Comparison of ENCODE assay signal across 25 cellular contexts in the genomic region with DNA sequence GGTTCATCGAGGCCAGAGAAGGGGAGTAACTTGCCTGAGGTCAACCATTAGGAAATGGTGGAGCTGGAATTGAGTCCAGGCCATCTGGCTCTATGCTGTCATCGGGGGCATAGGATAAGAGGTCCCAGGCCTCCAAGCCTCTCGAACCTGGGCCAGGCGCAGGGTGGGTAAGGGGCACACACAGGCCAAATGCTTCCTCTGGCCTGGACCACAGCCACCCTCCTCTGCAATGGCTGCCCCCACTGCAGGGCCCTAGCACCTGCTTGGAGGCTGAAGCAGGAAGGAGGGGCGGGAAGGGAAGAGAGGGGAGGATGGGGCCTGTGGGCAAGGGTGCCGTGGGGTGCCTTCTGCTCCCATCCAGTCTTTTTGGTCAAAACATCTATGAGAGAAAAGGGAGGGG. TPM values are rescaled to one million over a fixed set of nuclear protein-coding genes. Genes with fewer than 3 reads are reported as not detected.
"Had no signal": no experiment of that assay in that cellular context is flagged by ENCODE, and none has a peak within 500 bp of the region (broad histone marks: within the 10 kb centered on the region; RNA-seq: fewer than 3 reads in every experiment).

No MANE protein-coding gene starts in this region.

- H3K4me3 ChIP-seq: coronary artery, esophagus squamous epithelium, lower lobe of right lung, mucosa of descending colon, ovary, psoas muscle, sigmoid colon, testis, tibial artery had no signal

- DNase-seq: dermis blood vessel endothelial cell; effector memory CD8-positive, alpha-beta T cell; erythroblast; esophagus squamous epithelium; foreskin melanocyte; glutamatergic neuron; hypothalamus; left ventricle myocardium superior; lower lobe of right lung; naive B cell; nephron progenitor cell; occipital lobe; ovary; psoas muscle; right cardiac atrium; sigmoid colon; stimulated activated CD4-positive, alpha-beta T cell treated with anti-CD3 and anti-CD28 coated beads, Interleukin-4, amount 100 ng/mL, for 4 hours; stimulated activated naive CD8-positive, alpha-beta T cell treated with anti-CD3 and anti-CD28 coated beads, Interleukin-15, Interleukin-2, amounts not matched to agents 100 U/mL and 50 U/mL, for 24 hours; substantia nigra; testis; tibial artery had no signal

- ATAC-seq: effector memory CD8-positive, alpha-beta T cell; left ventricle myocardium superior; lower lobe of right lung; mucosa of descending colon; psoas muscle; right cardiac atrium; stimulated activated memory B cell treated with anti-CD40 and anti-IgM and Interleukin-4, amounts not matched to agents 10 μg/mL and 1 μg/mL and 100 μg/mL, for 72 hours; stimulated activated naive CD8-positive, alpha-beta T cell treated with anti-CD3 and anti-CD28 coated beads, Interleukin-15, Interleukin-2, amounts not matched to agents 100 U/mL and 50 U/mL, for 24 hours had no signal

- H3K27me3 ChIP-seq: ovary, testis had no signal

- H3K36me3 Mint-ChIP-seq: naive B cell; stimulated activated memory B cell treated with anti-CD40 and anti-IgM and Interleukin-4, amounts not matched to agents 10 μg/mL and 1 μg/mL and 100 μg/mL, for 72 hours; type B pancreatic cell had no signal

- H3K36me3 ChIP-seq: esophagus squamous epithelium, lower lobe of right lung, ovary, sigmoid colon, tibial artery had no signal

- H3K4me3 Mint-ChIP-seq: effector memory CD8-positive, alpha-beta T cell; nephron progenitor cell; stimulated activated memory B cell treated with anti-CD40 and anti-IgM and Interleukin-4, amounts not matched to agents 10 μg/mL and 1 μg/mL and 100 μg/mL, for 72 hours; type B pancreatic cell had no signal

- H3K27ac ChIP-seq: coronary artery, esophagus squamous epithelium, lower lobe of right lung, ovary, psoas muscle, sigmoid colon, testis, tibial artery had no signal

- H3K9me3 Mint-ChIP-seq: effector memory CD8-positive, alpha-beta T cell; nephron progenitor cell; stimulated activated memory B cell treated with anti-CD40 and anti-IgM and Interleukin-4, amounts not matched to agents 10 μg/mL and 1 μg/mL and 100 μg/mL, for 72 hours; type B pancreatic cell had no signal

- H3K9me3 ChIP-seq: esophagus squamous epithelium, lower lobe of right lung, mucosa of descending colon, ovary, psoas muscle, sigmoid colon, testis, tibial artery had no signal

- H3K4me1 Mint-ChIP-seq: naive B cell; nephron progenitor cell; stimulated activated memory B cell treated with anti-CD40 and anti-IgM and Interleukin-4, amounts not matched to agents 10 μg/mL and 1 μg/mL and 100 μg/mL, for 72 hours had no signal

- H3K27ac Mint-ChIP-seq: effector memory CD8-positive, alpha-beta T cell; nephron progenitor cell; stimulated activated memory B cell treated with anti-CD40 and anti-IgM and Interleukin-4, amounts not matched to agents 10 μg/mL and 1 μg/mL and 100 μg/mL, for 72 hours; type B pancreatic cell had no signal

- H3K4me1 ChIP-seq: esophagus squamous epithelium, lower lobe of right lung, psoas muscle, sigmoid colon, testis had no signal

RNA-seq across cellular contexts. Expression of a gene that starts 21.3 kb away (rescaled TPM):
- total RNA-seq: dermis blood vessel endothelial cell had no signal
